In genomic region chr4:15654556-15655222, GRCh38 we compare ENCODE assay signal across 8 cellular contexts. TPM values are rescaled to one million over a fixed set of nuclear protein-coding genes. Genes with fewer than 3 reads are reported as not detected.
A peak's percentile ranks its signal among the peaks of the same experiment; 100 is the strongest.
DNase-seq lines count a peak whose midpoint lies in the region; ATAC-seq and TF ChIP-seq lines count a peak whose summit lies in the region.

No MANE protein-coding gene starts in this region.

- peak overlapping the region; percentile 99 to 100 (median 100) for H3K27ac Mint-ChIP-seq in nephron

- TF ChIP-seq POLR2A in NB4 (IDR thresholded peaks at IDR 0.05; ENCODE audit: extremely low read depth, insufficient read length) (no peak), testis (IDR thresholded peaks at IDR 0.05) (no peak)

- H3K4me3 Mint-ChIP-seq in nephron = peak overlapping the region; percentile 97 to 100 (median 100)

- H3K36me3 ChIP-seq in testis (ENCODE audit: low read depth, missing control alignments) = no peaks in the 10 kb centered on the region

- no peaks in the 10 kb centered on the region for H3K27me3 Mint-ChIP-seq in nephron (ENCODE audit: low read depth)

- DNase-seq in NCI-H2171 (lab: John Stamatoyannopoulos, UW) (peak; percentile 20), NCI-H2171 treated with DMSO at 0.1 percent for 48 hours (lab: John Stamatoyannopoulos, UW) (no peak), NB4 (ENCODE audit: low read depth) (peak; percentile 76), fibroblast of mammary gland (ENCODE audit: low read depth) (peak; percentile 32), testis (peak; percentile 69)
- peak; percentile 78 for DNase-seq in activated CD8-positive, alpha-beta memory T cell treated with anti-CD3 and anti-CD28 coated beads, Interleukin-2, amount 50 U/mL, for 48 hours

- peak overlapping the region; percentile 97 to 99 for H3K27ac ChIP-seq in testis

- H3K4me1 ChIP-seq in testis = peaks cover 35% of the 10 kb centered on the region

- H3K9me3 ChIP-seq in testis = no peaks in the 10 kb centered on the region

- no peaks in the 10 kb centered on the region for H3K9me3 Mint-ChIP-seq in nephron

- TF ChIP-seq CTCF in NB4 (IDR thresholded peaks at IDR 0.05; ENCODE audit: low read depth, low read length) = no peak
- no peak for TF ChIP-seq CTCF in fibroblast of mammary gland (conservative IDR thresholded peaks at IDR 0.05; ENCODE audit: control insufficient read depth, insufficient read depth, low read depth, low read length)
- TF ChIP-seq CTCF in nephron (IDR thresholded peaks at IDR 0.05; ENCODE audit: unreplicated experiment in 3 of 3) = no peak
- TF ChIP-seq CTCF in testis (IDR thresholded peaks at IDR 0.05) = no peak

- intact Hi-C loops in testis (cut with DNase I; ENCODE audit: low total_unique reads) = no loop called here

- H3K27me3 ChIP-seq in testis = no peaks in the 10 kb centered on the region

- no peaks in the 10 kb centered on the region for H3K36me3 Mint-ChIP-seq in nephron (ENCODE audit: low read depth)

- 0% methylated on average over 15 to 33 of the region's 68 CpGs for WGBS in testis, 2 donors

- peaks cover 52% of the 10 kb centered on the region for H3K4me1 Mint-ChIP-seq in nephron

- ATAC-seq in HG02610 (IDR thresholded peaks at IDR 0.05; ENCODE audit: unreplicated experiment) = peak; percentile 51

- peak overlapping the region; percentile 69 for H3K4me3 ChIP-seq in NB4 (ENCODE audit: low read depth, low read length)
- H3K4me3 ChIP-seq in fibroblast of mammary gland (ENCODE audit: control insufficient read depth, low read depth, low read length) = peak overlapping the region; percentile 70
- H3K4me3 ChIP-seq in testis = peak overlapping the region; percentile 87 to 89

RNA-seq across cellular contexts. Expression of gene FBXL5, which starts 0.5 kb away (rescaled TPM):
- total RNA-seq in testis = 100 to 1,000 TPM; 149 to 153 TPM
- 162 TPM for polyA plus RNA-seq in testis (ENCODE audit: insufficient read depth, low read depth, low replicate concordance)

RNA-seq across cellular contexts. Expression of gene FAM200B, which starts 26.9 kb away (rescaled TPM):
- 10 to 100 TPM; 41.8 to 48.9 TPM for total RNA-seq in testis
- 75.2 TPM for polyA plus RNA-seq in testis (ENCODE audit: insufficient read depth, low read depth, low replicate concordance)

RNA-seq across cellular contexts. Expression of gene BST1, which starts 48.2 kb away (rescaled TPM):
- 1 to 10 TPM; 1.1 to 1.6 TPM for total RNA-seq in testis
- polyA plus RNA-seq in testis (ENCODE audit: insufficient read depth, low read depth, low replicate concordance) = 6.9 TPM
